In the genomic region with DNA sequence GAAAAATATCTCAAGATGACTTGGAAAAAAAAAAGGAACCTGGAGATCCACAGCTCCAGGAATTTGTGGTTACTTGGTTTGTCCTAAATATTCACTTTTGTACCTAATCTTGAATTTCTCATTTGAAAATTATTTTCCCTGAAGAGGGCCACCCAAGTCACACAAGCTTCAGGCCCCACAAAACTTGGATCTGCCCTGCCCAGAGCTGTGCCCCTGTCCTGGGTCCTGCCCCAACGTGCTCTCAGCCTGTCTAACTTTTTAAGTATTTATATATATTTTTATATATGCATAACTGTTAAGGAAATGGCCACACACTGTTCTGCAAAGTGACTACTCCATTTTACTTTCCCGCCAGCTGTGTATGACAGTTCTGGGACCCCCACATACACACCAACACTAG, we compare ENCODE assay signal across 23 cellular contexts.
A peak's percentile ranks its signal among the peaks of the same experiment; 100 is the strongest.
DNase-seq lines count a peak whose midpoint lies in the region; ATAC-seq and TF ChIP-seq lines count a peak whose summit lies in the region.
"Had no signal": no experiment of that assay in that cellular context is flagged by ENCODE, and none has a peak within 500 bp of the region (broad histone marks: within the 10 kb centered on the region; RNA-seq: fewer than 3 reads in every experiment).

No MANE protein-coding gene starts in this region.

- H3K79me2 ChIP-seq in parathyroid adenoma, result peaks cover 2% of the 10 kb centered on the region

- DNase-seq in activated CD8-positive, alpha-beta memory T cell treated with anti-CD3 and anti-CD28 coated beads, Interleukin-2, amount 10 ng/mL, durations not matched to agents 7 days and 5 days, result peak; percentile 19
- no peak for DNase-seq in activated CD8-positive, alpha-beta memory T cell treated with anti-CD3 and anti-CD28 coated beads, Interleukin-2, amount 50 U/mL, for 48 hours
- no peak for DNase-seq in hippocampal formation (lab: John Stamatoyannopoulos, UW)
- DNase-seq: 8988T; ACHN; AML-193; BE2C; Calu3; CD4-positive, alpha-beta T cell; COR-L47; DMS53; DMS79 treated with DMSO at 0.1 percent for 48 hours; GF-D8; GOT3 had no signal

- H3K9me3 ChIP-seq in HEK293 (ENCODE audit: control insufficient read depth, insufficient read depth, low read depth, low read length) (no peaks in the 10 kb centered on the region), parathyroid adenoma (ENCODE audit: control insufficient read depth, low read length) (no peaks in the 10 kb centered on the region)
- H3K9me3 ChIP-seq: A549; BE2C; BLaER1 treated with 17β-estradiol and CSF1 and Interleukin-3, amounts not matched to agents 10 nM and 100 nM; HAP-1 had no signal

- H3K4me3 Mint-ChIP-seq in activated CD8-positive, alpha-beta memory T cell treated with anti-CD3 and anti-CD28 coated beads, Interleukin-2, amount 10 ng/mL, durations not matched to agents 7 days and 5 days, result no peak overlapping the region
- H3K4me3 Mint-ChIP-seq in dendritic cell treated with granulocyte-macrophage colony-stimulating factor and Interleukin-4, amounts not matched to agents 40 ng/mL and 50 ng/mL, for 4 days, result no peak overlapping the region
- H3K4me3 Mint-ChIP-seq: CD14-positive monocyte; CD4-positive, alpha-beta T cell had no signal

- peak overlapping the region; percentile 76 for H2AFZ ChIP-seq in parathyroid adenoma

- H3K4me1 ChIP-seq in HEK293 (ENCODE audit: control insufficient read depth, insufficient read depth, low read length) (peaks cover 3% of the 10 kb centered on the region; the same call in 1 of the 2 replicates), parathyroid adenoma (peaks cover 14% of the 10 kb centered on the region)
- H3K4me1 ChIP-seq: A549, HAP-1 had no signal

- H3K36me3 Mint-ChIP-seq in activated CD8-positive, alpha-beta memory T cell treated with anti-CD3 and anti-CD28 coated beads, Interleukin-2, amount 10 ng/mL, durations not matched to agents 7 days and 5 days, result no peaks in the 10 kb centered on the region
- H3K36me3 Mint-ChIP-seq in dendritic cell treated with granulocyte-macrophage colony-stimulating factor and Interleukin-4, amounts not matched to agents 40 ng/mL and 50 ng/mL, for 4 days (ENCODE audit: low read depth), result peaks cover 20% of the 10 kb centered on the region
- H3K36me3 Mint-ChIP-seq: CD14-positive monocyte had no signal

- no peaks in the 10 kb centered on the region for H3K36me3 ChIP-seq in HEK293 (ENCODE audit: control insufficient read depth in 2 of 2, insufficient read depth in 1 of 2, low read length in 2 of 2)
- no peaks in the 10 kb centered on the region for H3K36me3 ChIP-seq in parathyroid adenoma (ENCODE audit: control insufficient read depth, insufficient read depth, low read length)
- H3K36me3 ChIP-seq: BE2C; BLaER1 treated with 17β-estradiol and CSF1 and Interleukin-3, amounts not matched to agents 10 nM and 100 nM; HAP-1 had no signal

- intact Hi-C loops in dendritic cell treated with granulocyte-macrophage colony-stimulating factor and Interleukin-4, amounts not matched to agents 40 ng/mL and 50 ng/mL, for 4 days (cut with micrococcal nuclease), result no loop called here

- no peak overlapping the region for H3K27ac ChIP-seq in HEK293 (ENCODE audit: extremely low read depth, low read depth, low read length)
- peak overlapping the region; percentile 1 for H3K27ac ChIP-seq in parathyroid adenoma
- H3K27ac ChIP-seq: A549 had no signal

- ATAC-seq in activated CD8-positive, alpha-beta memory T cell treated with anti-CD3 and anti-CD28 coated beads, Interleukin-2, amount 10 ng/mL, durations not matched to agents 7 days and 5 days, result no peak
- ATAC-seq in HG02571 (IDR thresholded peaks at IDR 0.05; ENCODE audit: unreplicated experiment), result no peak
- ATAC-seq in HG03439 (IDR thresholded peaks at IDR 0.05; ENCODE audit: unreplicated experiment), result no peak
- ATAC-seq: A549 had no signal

- TF ChIP-seq CTCF in HEK293 (tag by site-specific recombination; IDR thresholded peaks at IDR 0.05) (no peak), parathyroid adenoma (IDR thresholded peaks at IDR 0.05) (no peak)

- CTCF ChIA-PET in activated CD8-positive, alpha-beta memory T cell treated with anti-CD3 and anti-CD28 coated beads, Interleukin-2, amount 10 ng/mL, durations not matched to agents 7 days and 5 days (lab: Charles Lee), result no interaction called here
- CTCF ChIA-PET in HEK293 (lab: Yijun Ruan, JAX), result interaction anchor here (1.1 kb wide), 1 partner anchor 175 kb away, joined by 3 read pairs; no protein-coding TSS in a partner anchor

- H3K4me1 Mint-ChIP-seq in activated CD8-positive, alpha-beta memory T cell treated with anti-CD3 and anti-CD28 coated beads, Interleukin-2, amount 10 ng/mL, durations not matched to agents 7 days and 5 days, result no peaks in the 10 kb centered on the region
- peaks cover 30% of the 10 kb centered on the region for H3K4me1 Mint-ChIP-seq in dendritic cell treated with granulocyte-macrophage colony-stimulating factor and Interleukin-4, amounts not matched to agents 40 ng/mL and 50 ng/mL, for 4 days (ENCODE audit: low read depth)

- H3K4me3 ChIP-seq in HEK293 (ENCODE audit: low read depth, low read length) (no peak overlapping the region), parathyroid adenoma (ENCODE audit: low read depth, low read length) (no peak overlapping the region)
- H3K4me3 ChIP-seq: A549; BLaER1 treated with 17β-estradiol and CSF1 and Interleukin-3, amounts not matched to agents 10 nM and 100 nM; HAP-1 had no signal

- no peak overlapping the region for H3K27ac Mint-ChIP-seq in activated CD8-positive, alpha-beta memory T cell treated with anti-CD3 and anti-CD28 coated beads, Interleukin-2, amount 10 ng/mL, durations not matched to agents 7 days and 5 days
- peak overlapping the region; percentile 9 for H3K27ac Mint-ChIP-seq in dendritic cell treated with granulocyte-macrophage colony-stimulating factor and Interleukin-4, amounts not matched to agents 40 ng/mL and 50 ng/mL, for 4 days
- H3K27ac Mint-ChIP-seq: CD14-positive monocyte; CD4-positive, alpha-beta T cell had no signal

- H3K4me2 ChIP-seq in parathyroid adenoma (ENCODE audit: low read length), result no peak overlapping the region
- H3K4me2 ChIP-seq: A549 had no signal

- no peak overlapping the region for H3K9ac ChIP-seq in parathyroid adenoma
- H3K9ac ChIP-seq: BLaER1 treated with 17β-estradiol and CSF1 and Interleukin-3, amounts not matched to agents 10 nM and 100 nM had no signal

- POLR2A ChIA-PET in HEK293 (lab: Yijun Ruan, JAX), result no interaction called here

- peaks cover 64% of the 10 kb centered on the region for H3K27me3 Mint-ChIP-seq in activated CD8-positive, alpha-beta memory T cell treated with anti-CD3 and anti-CD28 coated beads, Interleukin-2, amount 10 ng/mL, durations not matched to agents 7 days and 5 days
- peaks cover 6% of the 10 kb centered on the region for H3K27me3 Mint-ChIP-seq in dendritic cell treated with granulocyte-macrophage colony-stimulating factor and Interleukin-4, amounts not matched to agents 40 ng/mL and 50 ng/mL, for 4 days
- H3K27me3 Mint-ChIP-seq: CD4-positive, alpha-beta T cell had no signal

- H3K27me3 ChIP-seq in parathyroid adenoma (ENCODE audit: control insufficient read depth, insufficient read depth, low read length), result no peaks in the 10 kb centered on the region
- H3K27me3 ChIP-seq: BE2C; BLaER1 treated with 17β-estradiol and CSF1 and Interleukin-3, amounts not matched to agents 10 nM and 100 nM had no signal

- no peaks in the 10 kb centered on the region for H3K9me3 Mint-ChIP-seq in activated CD8-positive, alpha-beta memory T cell treated with anti-CD3 and anti-CD28 coated beads, Interleukin-2, amount 10 ng/mL, durations not matched to agents 7 days and 5 days (ENCODE audit: low read depth)
- no peaks in the 10 kb centered on the region for H3K9me3 Mint-ChIP-seq in dendritic cell treated with granulocyte-macrophage colony-stimulating factor and Interleukin-4, amounts not matched to agents 40 ng/mL and 50 ng/mL, for 4 days
- H3K9me3 Mint-ChIP-seq: CD14-positive monocyte; CD4-positive, alpha-beta T cell had no signal

TF ChIP-seq in HEK293, 187 proteins besides CTCF, POLR2A, EP300 and RAD21:
- peak; percentile 51; the same call in 1 of the 2 replicates for TF ChIP-seq REST (tag by site-specific recombination; IDR thresholded peaks at IDR 0.05)
- no peak for TF ChIP-seq PRDM1 (tag by site-specific recombination; IDR thresholded peaks at IDR 0.05)
- no peak for TF ChIP-seq ZBTB1 (tag by site-specific recombination; IDR thresholded peaks at IDR 0.05)
